ENCODE assay signal across 21 cellular contexts in the genomic region with DNA sequence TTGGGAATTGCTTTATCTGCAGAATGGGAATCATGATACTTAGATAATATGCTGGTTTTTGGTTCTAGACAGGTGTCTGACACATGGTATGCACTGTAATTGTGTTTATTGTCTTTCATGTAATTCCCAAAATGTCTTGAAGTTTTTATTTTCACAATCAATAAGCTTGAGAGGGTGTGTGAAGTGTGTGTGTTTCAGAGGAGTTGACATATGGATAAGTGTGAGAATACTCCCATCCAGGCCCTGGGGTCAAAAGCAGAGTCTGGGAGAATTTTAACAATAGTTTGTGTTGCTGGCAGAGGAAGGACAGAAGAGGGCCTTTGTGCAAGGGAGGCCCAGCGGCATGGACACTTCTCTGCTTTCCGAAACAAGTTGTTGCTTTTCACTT. TPM values are rescaled to one million over a fixed set of nuclear protein-coding genes. Genes with fewer than 3 reads are reported as not detected.
DNase-seq lines count a peak whose midpoint lies in the region; ATAC-seq and TF ChIP-seq lines count a peak whose summit lies in the region.
"Had no signal": no experiment of that assay in that cellular context is flagged by ENCODE, and none has a peak within 500 bp of the region (broad histone marks: within the 10 kb centered on the region; RNA-seq: fewer than 3 reads in every experiment).

No MANE protein-coding gene starts in this region.

- H3K36me3 ChIP-seq in iPS-15b (ENCODE audit: control insufficient read depth, insufficient read depth, low read length), result no peaks in the 10 kb centered on the region
- no peaks in the 10 kb centered on the region for H3K36me3 ChIP-seq in smooth muscle cell (ENCODE audit: low read depth)

- H3F3A ChIP-seq in smooth muscle cell (ENCODE audit: low read depth), result peaks cover 4% of the 10 kb centered on the region

- H3K9me3 ChIP-seq in iPS-15b (ENCODE audit: control insufficient read depth, insufficient read depth, low read length) (no peaks in the 10 kb centered on the region), smooth muscle cell (replicated peaks; ENCODE audit: low read depth) (no peaks in the 10 kb centered on the region)

- H4K20me1 ChIP-seq in smooth muscle cell (ENCODE audit: low read depth), result peaks cover 8% of the 10 kb centered on the region

- H3K27ac ChIP-seq in coronary artery, result peak overlapping the region; percentile 61 to 65
- H3K27ac ChIP-seq in smooth muscle cell (ENCODE audit: low read depth), result peak overlapping the region; percentile 75
- H3K27ac ChIP-seq: C4-2B had no signal

- no peak for TF ChIP-seq CTCF in coronary artery (IDR thresholded peaks at IDR 0.05)
- no peak for TF ChIP-seq CTCF in smooth muscle cell (IDR thresholded peaks at IDR 0.05; ENCODE audit: borderline replicate concordance, insufficient read depth, poor library complexity, severe bottlenecking)

- no peak for DNase-seq in coronary artery (ENCODE audit: low spot score)
- DNase-seq in smooth muscle cell (lab: John Stamatoyannopoulos, UW; ENCODE audit: unreplicated experiment), result no peak
- DNase-seq in NCI-H510A (lab: John Stamatoyannopoulos, UW), result no peak
- DNase-seq in NOMO-1 treated with dmso at 0.1 percent for 144 hours (lab: John Stamatoyannopoulos, UW; ENCODE audit: unreplicated experiment), result no peak
- DNase-seq: ACHN; DMS79; HFFc6; MM.1S; NCI-H1092; NCI-H146; NCI-H2081; NCI-H446 treated with DMSO at 0.1 percent for 48 hours; NCI-H748 treated with DMSO at 0.1 percent for 48 hours; NK-92 treated with Interleukin-12 subunit alpha and Interleukin-12 subunit beta, amount 100 ng/mL, for 24 hours; OCI-M1; Right ventricle myocardium superior had no signal

- H3K4me2 ChIP-seq in smooth muscle cell, result peak overlapping the region; percentile 91

- peak overlapping the region; percentile 9 for H2AFZ ChIP-seq in smooth muscle cell (ENCODE audit: low read depth)

- H3K4me1 ChIP-seq in iPS-15b (ENCODE audit: control insufficient read depth, insufficient read depth, low read length) (peaks cover 8% of the 10 kb centered on the region), smooth muscle cell (ENCODE audit: low read depth) (peaks cover 44% of the 10 kb centered on the region)

- peak overlapping the region; percentile 56 for H3K4me3 ChIP-seq in coronary artery
- H3K4me3 ChIP-seq in iPS-15b (ENCODE audit: low read depth, low read length), result peak overlapping the region; percentile 51
- H3K4me3 ChIP-seq in smooth muscle cell, result peak overlapping the region; percentile 53

- peaks cover 98% of the 10 kb centered on the region for H3K27me3 ChIP-seq in iPS-15b (ENCODE audit: control insufficient read depth, insufficient read depth, low read length)
- H3K27me3 ChIP-seq in smooth muscle cell (ENCODE audit: low read depth), result peaks cover 21% of the 10 kb centered on the region

- peaks cover 100% of the 10 kb centered on the region for H3K79me2 ChIP-seq in smooth muscle cell (ENCODE audit: low read depth)

- ATAC-seq in GM19463 (IDR thresholded peaks at IDR 0.05; ENCODE audit: unreplicated experiment), result no peak
- no peak for ATAC-seq in HG03378 (IDR thresholded peaks at IDR 0.05; ENCODE audit: unreplicated experiment)

- WGBS in smooth muscle cell (ENCODE audit: low lambda C conversion rate), result 43% methylated on average over 2 of the region's 2 CpGs

- H3K9ac ChIP-seq in iPS-15b (ENCODE audit: low read depth, low read length) (no peak overlapping the region), smooth muscle cell (ENCODE audit: low read depth) (peak overlapping the region; percentile 53)

RNA-seq across cellular contexts. Expression of gene PRDM6, which starts 8.4 kb away (rescaled TPM):
- total RNA-seq in smooth muscle cell, result 12.9 and 16.5 TPM in 2 replicates
- 20.4 and 28.1 TPM in 2 replicates for polyA plus RNA-seq in smooth muscle cell
- total RNA-seq: LHCN-M2 had no signal
